Comparison of ENCODE assay signal across 14 cellular contexts in genomic region chr14:29814153-29815057, GRCh38.
DNase-seq lines count a peak whose midpoint lies in the region; ATAC-seq and TF ChIP-seq lines count a peak whose summit lies in the region.
"Had no signal": no experiment of that assay in that cellular context is flagged by ENCODE, and none has a peak within 500 bp of the region (broad histone marks: within the 10 kb centered on the region; RNA-seq: fewer than 3 reads in every experiment).

No MANE protein-coding gene starts in this region.

- H3K4me3 ChIP-seq in stomach (no peak overlapping the region), foreskin fibroblast (ENCODE audit: low read depth in 1 of 2, low read length in 2 of 2) (no peak overlapping the region)
- H3K4me3 ChIP-seq: SJCRH30 had no signal

- no peaks in the 10 kb centered on the region for H3K9me3 ChIP-seq in stomach
- H3K9me3 ChIP-seq: SJCRH30 had no signal

- CTCF ChIA-PET in WTC11 (lab: Charles Lee): no interaction called here

- H3K27ac ChIP-seq in stomach: no peak overlapping the region
- H3K27ac ChIP-seq: SJCRH30 had no signal

- H3K9me3 Mint-ChIP-seq in WTC11: peaks cover 7% of the 10 kb centered on the region
- H3K9me3 Mint-ChIP-seq: CD8-positive, alpha-beta T cell had no signal

- intact Hi-C loops in left ventricle myocardium superior (cut with micrococcal nuclease): no loop called here
- intact Hi-C loops in stomach (cut with DNase I; ENCODE audit: low total_unique reads): no loop called here

- H3K27me3 Mint-ChIP-seq in WTC11 (ENCODE audit: low read depth): no peaks in the 10 kb centered on the region
- H3K27me3 Mint-ChIP-seq: activated B cell treated with CpG ODN at 0.5 μM for 24 hours; stimulated activated memory B cell treated with anti-CD40 and anti-IgM and Interleukin-4, amounts not matched to agents 10 μg/mL and 1 μg/mL and 100 μg/mL, for 72 hours had no signal

- DNase-seq in NCI-H2029 (lab: John Stamatoyannopoulos, UW) (peak; percentile 72), WTC11 (ENCODE audit: low spot score) (no peak), left ventricle myocardium superior (peak; percentile 82), stomach (peak; percentile 79), foreskin fibroblast (no peak), SIG-M5 treated with dmso at 0.1 percent for 504 hours (lab: John Stamatoyannopoulos, UW; ENCODE audit: unreplicated experiment) (no peak)
- no peak for DNase-seq in activated CD8-positive, alpha-beta memory T cell treated with anti-CD3 and anti-CD28 coated beads, Interleukin-2, amount 50 U/mL, for 4 hours
- DNase-seq: activated B cell treated with CpG ODN at 0.5 μM for 24 hours; CD8-positive, alpha-beta T cell; NCI-H1930; SJCRH30; stimulated activated CD4-positive, alpha-beta T cell treated with anti-CD3 and anti-CD28 coated beads, Interleukin-1b, Interleukin-23, amount 100 ng/mL, for 48 hours had no signal

- peak overlapping the region; percentile 85 for H3K27ac Mint-ChIP-seq in WTC11
- H3K27ac Mint-ChIP-seq: activated B cell treated with CpG ODN at 0.5 μM for 24 hours; CD8-positive, alpha-beta T cell; stimulated activated memory B cell treated with anti-CD40 and anti-IgM and Interleukin-4, amounts not matched to agents 10 μg/mL and 1 μg/mL and 100 μg/mL, for 72 hours had no signal

- peaks cover 35% of the 10 kb centered on the region for H3K4me1 Mint-ChIP-seq in WTC11
- H3K4me1 Mint-ChIP-seq: activated B cell treated with CpG ODN at 0.5 μM for 24 hours; stimulated activated memory B cell treated with anti-CD40 and anti-IgM and Interleukin-4, amounts not matched to agents 10 μg/mL and 1 μg/mL and 100 μg/mL, for 72 hours had no signal

- no peak for TF ChIP-seq EP300 in stomach (IDR thresholded peaks at IDR 0.05)

- ATAC-seq in WTC11: no peak; the same call in 1 of the 2 replicates
- ATAC-seq in left ventricle myocardium superior: peak; percentile 92
- no peak for ATAC-seq in GM18520 (IDR thresholded peaks at IDR 0.05; ENCODE audit: unreplicated experiment)
- ATAC-seq: CD8-positive, alpha-beta T cell; stimulated activated memory B cell treated with anti-CD40 and anti-IgM and Interleukin-4, amounts not matched to agents 10 μg/mL and 1 μg/mL and 100 μg/mL, for 72 hours had no signal

- H3K4me1 ChIP-seq in stomach: peaks cover 14 to 33% (median 23%) of the 10 kb centered on the region in 4 donors
- H3K4me1 ChIP-seq: SJCRH30 had no signal

- POLR2A ChIA-PET in WTC11 (lab: Charles Lee): no interaction called here

- TF ChIP-seq POLR2A in stomach (IDR thresholded peaks at IDR 0.05): no peak

- WGBS in stomach, 5 donors: 46 to 54% (median 52%) methylated on average over 7 of the region's 7 CpGs

- peaks cover 4% of the 10 kb centered on the region for H3K36me3 Mint-ChIP-seq in WTC11
- H3K36me3 Mint-ChIP-seq: CD8-positive, alpha-beta T cell; stimulated activated memory B cell treated with anti-CD40 and anti-IgM and Interleukin-4, amounts not matched to agents 10 μg/mL and 1 μg/mL and 100 μg/mL, for 72 hours had no signal

- H3K27me3 ChIP-seq in stomach: no peaks in the 10 kb centered on the region
- H3K27me3 ChIP-seq: SJCRH30 had no signal

- no peak overlapping the region for H3K4me3 Mint-ChIP-seq in WTC11
- H3K4me3 Mint-ChIP-seq: activated B cell treated with CpG ODN at 0.5 μM for 24 hours; CD8-positive, alpha-beta T cell; stimulated activated memory B cell treated with anti-CD40 and anti-IgM and Interleukin-4, amounts not matched to agents 10 μg/mL and 1 μg/mL and 100 μg/mL, for 72 hours had no signal

- no peaks in the 10 kb centered on the region for H3K36me3 ChIP-seq in stomach
- H3K36me3 ChIP-seq: SJCRH30 had no signal

- TF ChIP-seq CTCF in WTC11 (IDR thresholded peaks at IDR 0.05) (no peak), stomach (IDR thresholded peaks at IDR 0.05) (no peak), foreskin fibroblast (IDR thresholded peaks at IDR 0.05; ENCODE audit: low read depth, low read length) (no peak)

TF ChIP-seq in WTC11, 78 proteins besides CTCF, POLR2A, EP300 and RAD21:
- TF ChIP-seq TCF7 (CRISPR knock-in tag; IDR thresholded peaks at IDR 0.05; ENCODE audit: low read depth) (no peak), MLX (CRISPR knock-in tag; IDR thresholded peaks at IDR 0.05) (no peak), PRDM15 (CRISPR knock-in tag; IDR thresholded peaks at IDR 0.05) (no peak), ZBTB21 (CRISPR knock-in tag; IDR thresholded peaks at IDR 0.05; ENCODE audit: borderline replicate concordance) (no peak)
- TF ChIP-seq, protein P1, sequence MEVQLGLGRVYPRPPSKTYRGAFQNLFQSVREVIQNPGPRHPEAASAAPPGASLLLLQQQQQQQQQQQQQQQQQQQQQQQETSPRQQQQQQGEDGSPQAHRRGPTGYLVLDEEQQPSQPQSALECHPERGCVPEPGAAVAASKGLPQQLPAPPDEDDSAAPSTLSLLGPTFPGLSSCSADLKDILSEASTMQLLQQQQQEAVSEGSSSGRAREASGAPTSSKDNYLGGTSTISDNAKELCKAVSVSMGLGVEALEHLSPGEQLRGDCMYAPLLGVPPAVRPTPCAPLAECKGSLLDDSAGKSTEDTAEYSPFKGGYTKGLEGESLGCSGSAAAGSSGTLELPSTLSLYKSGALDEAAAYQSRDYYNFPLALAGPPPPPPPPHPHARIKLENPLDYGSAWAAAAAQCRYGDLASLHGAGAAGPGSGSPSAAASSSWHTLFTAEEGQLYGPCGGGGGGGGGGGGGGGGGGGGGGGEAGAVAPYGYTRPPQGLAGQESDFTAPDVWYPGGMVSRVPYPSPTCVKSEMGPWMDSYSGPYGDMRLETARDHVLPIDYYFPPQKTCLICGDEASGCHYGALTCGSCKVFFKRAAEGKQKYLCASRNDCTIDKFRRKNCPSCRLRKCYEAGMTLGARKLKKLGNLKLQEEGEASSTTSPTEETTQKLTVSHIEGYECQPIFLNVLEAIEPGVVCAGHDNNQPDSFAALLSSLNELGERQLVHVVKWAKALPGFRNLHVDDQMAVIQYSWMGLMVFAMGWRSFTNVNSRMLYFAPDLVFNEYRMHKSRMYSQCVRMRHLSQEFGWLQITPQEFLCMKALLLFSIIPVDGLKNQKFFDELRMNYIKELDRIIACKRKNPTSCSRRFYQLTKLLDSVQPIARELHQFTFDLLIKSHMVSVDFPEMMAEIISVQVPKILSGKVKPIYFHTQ (CRISPR knock-in tag; IDR thresholded peaks at IDR 0.05): no peak
- TF ChIP-seq, protein P2, sequence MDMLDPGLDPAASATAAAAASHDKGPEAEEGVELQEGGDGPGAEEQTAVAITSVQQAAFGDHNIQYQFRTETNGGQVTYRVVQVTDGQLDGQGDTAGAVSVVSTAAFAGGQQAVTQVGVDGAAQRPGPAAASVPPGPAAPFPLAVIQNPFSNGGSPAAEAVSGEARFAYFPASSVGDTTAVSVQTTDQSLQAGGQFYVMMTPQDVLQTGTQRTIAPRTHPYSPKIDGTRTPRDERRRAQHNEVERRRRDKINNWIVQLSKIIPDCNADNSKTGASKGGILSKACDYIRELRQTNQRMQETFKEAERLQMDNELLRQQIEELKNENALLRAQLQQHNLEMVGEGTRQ (CRISPR knock-in tag; IDR thresholded peaks at IDR 0.05): no peak
- TF ChIP-seq, protein P3, sequence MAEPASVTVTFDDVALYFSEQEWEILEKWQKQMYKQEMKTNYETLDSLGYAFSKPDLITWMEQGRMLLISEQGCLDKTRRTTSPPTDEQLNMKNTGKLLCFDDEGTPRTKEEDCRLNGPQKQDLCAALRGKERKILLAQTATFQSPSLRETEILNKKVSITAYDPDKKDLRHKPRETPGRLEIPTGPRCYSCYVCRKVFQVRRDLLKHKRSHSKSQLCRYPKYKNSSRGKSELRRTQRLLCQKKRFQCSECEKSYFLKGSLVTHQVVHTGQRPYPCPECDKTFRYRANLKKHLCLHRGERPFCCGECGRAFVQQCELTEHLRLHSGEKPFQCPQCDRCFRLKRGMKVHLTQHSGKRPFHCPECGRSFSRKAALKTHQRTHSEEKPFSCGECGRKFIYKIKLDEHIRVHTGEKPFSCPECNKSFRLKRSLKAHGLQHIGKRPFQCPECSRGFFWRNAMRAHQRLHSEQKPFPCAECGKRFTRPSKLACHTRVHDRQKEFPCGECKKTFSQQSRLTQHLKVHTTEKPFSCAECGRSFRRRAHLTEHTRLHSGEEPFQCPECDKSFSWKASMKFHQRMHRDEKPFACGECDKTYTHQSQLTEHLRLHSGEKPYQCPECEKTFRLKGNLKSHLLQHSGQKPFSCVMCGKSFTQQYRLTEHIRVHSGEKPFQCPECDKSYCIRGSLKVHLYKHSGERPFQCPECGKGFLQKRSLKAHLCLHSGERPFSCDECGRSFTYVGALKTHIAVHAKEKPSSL (CRISPR knock-in tag; conservative IDR thresholded peaks at IDR 0.05): no peak

Comparison
In these comparisons a context has a peak if more than half of its experiments do, and no peak if none do; other contexts are left out.
1. DNase-seq: peak in NCI-H2029 (single experiment), left ventricle myocardium superior (single experiment) and stomach (single experiment); none in WTC11 (single experiment), foreskin fibroblast (0 of 2), SIG-M5 treated with dmso at 0.1 percent for 504 hours (single experiment) and activated CD8-positive, alpha-beta memory T cell treated with anti-CD3 and anti-CD28 coated beads, Interleukin-2, amount 50 U/mL, for 4 hours (single experiment).